ENCODE assay signal across 6 cellular contexts in genomic region chr3:74479915-74480314, GRCh38.
"Had no signal": no experiment of that assay in that cellular context is flagged by ENCODE, and none has a peak within 500 bp of the region (broad histone marks: within the 10 kb centered on the region; RNA-seq: fewer than 3 reads in every experiment).

No MANE protein-coding gene starts in this region.

- ATAC-seq: GM23338, K562 had no signal

- H3K4me3 ChIP-seq: GM23338, K562 had no signal

- H3K27ac Mint-ChIP-seq: GM23338, H9 had no signal

- H3K4me1 Mint-ChIP-seq: H9 had no signal

- H3K9me3 Mint-ChIP-seq: GM23338, H9 had no signal

- DNase-seq: H9, HCEC 1CT, IMR-90, KG1 had no signal

- H3K4me3 Mint-ChIP-seq: GM23338, H9 had no signal
